Comparison of ENCODE assay signal across 12 cellular contexts in genomic region chr21:45248301-45248892, GRCh38. TPM values are rescaled to one million over a fixed set of nuclear protein-coding genes. Genes with fewer than 3 reads are reported as not detected.
DNase-seq lines count a peak whose midpoint lies in the region; ATAC-seq and TF ChIP-seq lines count a peak whose summit lies in the region.
"Had no signal": no experiment of that assay in that cellular context is flagged by ENCODE, and none has a peak within 500 bp of the region (broad histone marks: within the 10 kb centered on the region; RNA-seq: fewer than 3 reads in every experiment).

No MANE protein-coding gene starts in this region.

- peak overlapping the region; percentile 68 for H3K4me3 ChIP-seq in ACC112 (ENCODE audit: low read depth, low read length)
- no peak overlapping the region for H3K4me3 ChIP-seq in HUES48 (ENCODE audit: low read depth, low read length)
- H3K4me3 ChIP-seq in gastroesophageal sphincter = peak overlapping the region in 1 of 2 donors; percentile 33

- H3K36me3 ChIP-seq in ACC112 (ENCODE audit: insufficient read depth, low read length) (no peaks in the 10 kb centered on the region), HUES48 (ENCODE audit: control insufficient read depth, insufficient read depth, low read length) (no peaks in the 10 kb centered on the region), gastroesophageal sphincter (no peaks in the 10 kb centered on the region)
- H3K36me3 ChIP-seq: MG63 had no signal

- peaks cover 22% of the 10 kb centered on the region for H3K27me3 Mint-ChIP-seq in nephron progenitor cell (ENCODE audit: low read depth, poor library complexity)
- peaks cover 0 to 9% of the 10 kb centered on the region in 2 donors for H3K27me3 Mint-ChIP-seq in effector memory CD8-positive, alpha-beta T cell

- H3K4me1 Mint-ChIP-seq in nephron progenitor cell = peaks cover 53% of the 10 kb centered on the region
- H3K4me1 Mint-ChIP-seq in effector memory CD8-positive, alpha-beta T cell (ENCODE audit: low read depth in 2 of 2) = peaks cover 0 to 7% of the 10 kb centered on the region in 2 donors

- no peak for TF ChIP-seq POLR2A in gastroesophageal sphincter (IDR thresholded peaks at IDR 0.05)

- H3K27me3 ChIP-seq in ACC112 (ENCODE audit: insufficient read depth, low read length) = peaks cover 14% of the 10 kb centered on the region
- H3K27me3 ChIP-seq in HUES48 (ENCODE audit: control insufficient read depth, insufficient read depth, low read length) = no peaks in the 10 kb centered on the region
- H3K27me3 ChIP-seq in gastroesophageal sphincter = peaks cover 18% of the 10 kb centered on the region

- peaks cover 33% of the 10 kb centered on the region for H3K9me3 Mint-ChIP-seq in nephron progenitor cell
- H3K9me3 Mint-ChIP-seq in effector memory CD8-positive, alpha-beta T cell = peaks cover 0 to 3% of the 10 kb centered on the region in 2 donors

- peak overlapping the region; percentile 78 for H2AFZ ChIP-seq in ACC112 (ENCODE audit: low read length, unreplicated experiment)

- 0 out of 2 replicates have a peak overlapping the region, but pooled peaks have one; percentile 1 for H3K9ac ChIP-seq in HUES48 (ENCODE audit: low read depth, low read length)

- no peak for ATAC-seq in effector memory CD8-positive, alpha-beta T cell (replicated peaks)
- ATAC-seq in gastroesophageal sphincter = no peak
- ATAC-seq: esophagus mucosa had no signal

- peaks cover 9% of the 10 kb centered on the region for H3K9me3 ChIP-seq in HUES48 (ENCODE audit: control insufficient read depth, insufficient read depth, low read length)
- H3K9me3 ChIP-seq in gastroesophageal sphincter = peaks cover 0 to 9% (median 0%) of the 10 kb centered on the region in 3 donors

- WGBS in gastroesophageal sphincter (ENCODE audit: low coverage in 1 of 2), 2 donors = 40 to 66% methylated on average over 6 to 13 of the region's 13 CpGs

- peaks cover 20% of the 10 kb centered on the region for H3K36me3 Mint-ChIP-seq in nephron progenitor cell (ENCODE audit: low read depth)
- no peaks in the 10 kb centered on the region for H3K36me3 Mint-ChIP-seq in effector memory CD8-positive, alpha-beta T cell (ENCODE audit: insufficient read depth)

- no peak for TF ChIP-seq EP300 in gastroesophageal sphincter (IDR thresholded peaks at IDR 0.05)

- H3K4me3 Mint-ChIP-seq in nephron progenitor cell = peak overlapping the region; percentile 45
- no peak overlapping the region for H3K4me3 Mint-ChIP-seq in effector memory CD8-positive, alpha-beta T cell

- no peaks in the 10 kb centered on the region for H3K79me2 ChIP-seq in ACC112 (ENCODE audit: control insufficient read depth, insufficient read depth, low read length, unreplicated experiment)

- H3K27ac ChIP-seq in ACC112 (ENCODE audit: low read depth, low read length) (no peak overlapping the region), HUES48 (ENCODE audit: low read depth, low read length) (peak overlapping the region; percentile 25), gastroesophageal sphincter (peak overlapping the region in 1 of 4 donors; percentile 0)

- no peak for TF ChIP-seq CTCF in nephron progenitor cell (IDR thresholded peaks at IDR 0.05)
- no peak for TF ChIP-seq CTCF in gastroesophageal sphincter (IDR thresholded peaks at IDR 0.05)

- DNase-seq in ecto neural progenitor cell (ENCODE audit: low spot score) (peak; percentile 22), nephron progenitor cell (peak; percentile 49), NAMALWA (ENCODE audit: low spot score) (no peak), NOMO-1 treated with DMSO at 0.1 percent for 48 hours (lab: John Stamatoyannopoulos, UW; ENCODE audit: unreplicated experiment) (no peak)
- DNase-seq in effector memory CD8-positive, alpha-beta T cell = no peak
- DNase-seq: GDM1, SHP77 treated with DMSO at 0.1 percent for 48 hours had no signal

- no peak overlapping the region for H3K27ac Mint-ChIP-seq in nephron progenitor cell
- peak overlapping the region in 1 of 2 donors; percentile 25 for H3K27ac Mint-ChIP-seq in effector memory CD8-positive, alpha-beta T cell

- H3K4me1 ChIP-seq in ACC112 (ENCODE audit: control insufficient read depth, insufficient read depth, low read length, unreplicated experiment) (peaks cover 13% of the 10 kb centered on the region), HUES48 (ENCODE audit: control insufficient read depth, insufficient read depth, low read length) (peaks cover 14% of the 10 kb centered on the region), gastroesophageal sphincter (peaks cover 0 to 13% (median 5%) of the 10 kb centered on the region in 3 donors)

RNA-seq across cellular contexts. Expression of gene POFUT2, which starts 39.3 kb away (rescaled TPM):
- total RNA-seq in gastroesophageal sphincter = 10 to 100 TPM; 17.6 to 31.1 (median 24.2) TPM

Comparison
In these comparisons a context has a peak if more than half of its experiments do, and no peak if none do; other contexts are left out.
1. DNase-seq: peak in ecto neural progenitor cell (single experiment) and nephron progenitor cell (single experiment); none in NAMALWA (single experiment), effector memory CD8-positive, alpha-beta T cell (0 of 3) and NOMO-1 treated with DMSO at 0.1 percent for 48 hours (single experiment).